In the genomic region with DNA sequence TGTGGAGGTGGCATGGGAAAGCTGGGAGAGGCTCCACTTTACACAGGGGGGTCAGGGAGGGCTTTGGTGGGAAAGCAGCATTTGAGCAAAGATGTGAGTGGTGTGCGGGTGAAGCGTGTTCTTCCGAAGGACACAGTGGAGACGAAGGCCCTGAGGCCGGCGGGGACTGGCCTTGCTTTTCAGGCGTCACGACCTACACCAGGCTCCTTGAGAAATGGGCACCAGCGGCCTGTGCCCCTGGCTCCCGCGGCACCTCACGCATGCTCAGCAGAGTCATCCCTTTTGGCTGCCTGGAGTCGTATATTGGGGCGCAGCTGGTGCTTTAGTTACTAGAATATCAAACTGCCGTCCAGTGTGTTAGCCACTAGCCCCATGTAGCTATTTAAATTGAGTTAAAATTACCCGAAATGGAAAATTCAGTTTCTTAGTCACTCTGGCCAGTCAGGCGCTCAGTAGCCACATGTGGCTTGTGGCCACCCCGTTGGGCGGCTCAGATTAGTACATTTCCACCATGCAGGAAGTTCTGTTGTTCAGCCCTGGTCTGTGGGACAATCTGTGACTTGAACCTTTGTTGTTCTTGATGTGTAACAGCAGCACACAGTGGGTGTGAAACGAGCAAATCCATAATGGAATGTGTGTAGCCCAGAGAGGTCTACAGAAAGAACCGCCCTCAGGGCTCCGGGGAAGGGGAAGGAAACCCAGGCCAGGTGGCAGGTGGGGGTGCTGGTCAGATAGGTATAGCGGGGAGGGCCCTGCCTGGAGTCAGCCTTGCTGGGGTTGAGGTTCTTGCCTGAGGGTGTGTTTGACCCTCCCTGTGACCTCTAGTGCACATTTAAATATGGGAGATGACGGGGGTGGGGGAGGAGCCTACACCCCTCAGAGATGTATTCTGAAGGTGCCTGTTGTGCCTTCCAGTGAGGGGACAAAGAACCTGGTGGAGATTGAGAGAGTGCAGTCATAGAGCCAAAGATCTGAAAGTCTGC, we compare ENCODE assay signal across 10 cellular contexts. TPM values are rescaled to one million over a fixed set of nuclear protein-coding genes. Genes with fewer than 3 reads are reported as not detected.
A peak's percentile ranks its signal among the peaks of the same experiment; 100 is the strongest.
DNase-seq lines count a peak whose midpoint lies in the region; ATAC-seq and TF ChIP-seq lines count a peak whose summit lies in the region.
"Had no signal": no experiment of that assay in that cellular context is flagged by ENCODE, and none has a peak within 500 bp of the region (broad histone marks: within the 10 kb centered on the region; RNA-seq: fewer than 3 reads in every experiment).

No MANE protein-coding gene starts in this region.

- peak; percentile 72 for DNase-seq in NK-92 treated with Interleukin-12 subunit alpha and Interleukin-12 subunit beta, amount 100 ng/mL, for 24 hours (lab: John Stamatoyannopoulos, UW)
- no peak for DNase-seq in NK-92 (lab: John Stamatoyannopoulos, UW; ENCODE audit: unreplicated experiment)
- peak; percentile 50 for DNase-seq in KBM-7
- peak; percentile 15 for DNase-seq in astrocyte of the hippocampus (ENCODE audit: low read depth, low spot score)
- DNase-seq in spleen: no peak
- no peak for DNase-seq in gastrocnemius medialis
- DNase-seq in WERI-Rb-1: no peak

- H3K27me3 ChIP-seq in spleen (replicated peaks in 1 of 7) (no peaks in the 10 kb centered on the region), gastrocnemius medialis (no peaks in the 10 kb centered on the region), WERI-Rb-1 (ENCODE audit: insufficient read depth, low read depth, severe bottlenecking) (no peaks in the 10 kb centered on the region)
- H3K27me3 ChIP-seq: SJSA1 had no signal

- H3K27ac ChIP-seq in spleen (peak overlapping the region; percentile 29 to 94 (median 82)), gastrocnemius medialis (no peak overlapping the region), WERI-Rb-1 (no peak overlapping the region)
- H3K27ac ChIP-seq: 22Rv1, SJSA1 had no signal

- TF ChIP-seq CTCF in spleen (IDR thresholded peaks at IDR 0.05 in 8 of 11, conservative IDR thresholded peaks at IDR 0.05 in 3 of 11): no peak
- TF ChIP-seq CTCF in gastrocnemius medialis (IDR thresholded peaks at IDR 0.05 in 4 of 5, conservative IDR thresholded peaks at IDR 0.05 in 1 of 5): no peak
- no peak for TF ChIP-seq CTCF in WERI-Rb-1 (IDR thresholded peaks at IDR 0.05; ENCODE audit: low read depth, low read length)

- H3K36me3 ChIP-seq in spleen (peaks cover 0 to 11% (median 0%) of the 10 kb centered on the region in 6 donors), gastrocnemius medialis (no peaks in the 10 kb centered on the region), WERI-Rb-1 (no peaks in the 10 kb centered on the region)
- H3K36me3 ChIP-seq: SJSA1 had no signal

- H3K9me3 ChIP-seq in spleen (no peaks in the 10 kb centered on the region), gastrocnemius medialis (no peaks in the 10 kb centered on the region), WERI-Rb-1 (ENCODE audit: severe bottlenecking) (no peaks in the 10 kb centered on the region)
- H3K9me3 ChIP-seq: SJSA1 had no signal

- in situ Hi-C loops in KBM-7 (cut with MboI; ENCODE audit: low pct_unique_long_range_greater_than_20kb, low sequenced_read_pairs) (no loop called here), gastrocnemius medialis (cut with MboI; ENCODE audit: low sequenced_read_pairs in 4 of 4) (no loop called here)

- ATAC-seq in gastrocnemius medialis (no peak), HG03457 (IDR thresholded peaks at IDR 0.05; ENCODE audit: unreplicated experiment) (no peak)

- H3K4me1 ChIP-seq in spleen (peaks cover 68 to 100% (median 86%) of the 10 kb centered on the region in 6 donors), gastrocnemius medialis (peaks cover 0 to 14% of the 10 kb centered on the region in 2 donors)

- intact Hi-C loops in spleen (cut with DNase I; ENCODE audit: low total_unique reads): no loop called here
- intact Hi-C loops in gastrocnemius medialis (cut with DNase I; ENCODE audit: low total_unique reads): no loop called here

- H3K4me3 ChIP-seq in spleen: peak overlapping the region in 1 of 8 donors; percentile 1
- no peak overlapping the region for H3K4me3 ChIP-seq in gastrocnemius medialis
- H3K4me3 ChIP-seq in WERI-Rb-1 (ENCODE audit: low read depth, low read length): no peak overlapping the region
- H3K4me3 ChIP-seq: SJSA1 had no signal

- WGBS in spleen, 5 donors: 46 to 71% (median 63%) methylated on average over 24 of the region's 24 CpGs

- no peak for TF ChIP-seq POLR2A in spleen (IDR thresholded peaks at IDR 0.05)
- TF ChIP-seq POLR2A in gastrocnemius medialis (IDR thresholded peaks at IDR 0.05): no peak

RNA-seq across cellular contexts. Expression of a gene that starts 30.4 kb away (rescaled TPM):
- total RNA-seq in spleen: 100 to 1,000 TPM in 1 of 7 donors, 10 to 100 TPM in 6; 45.7 to 114 (median 79.2) TPM
- polyA plus RNA-seq in spleen: 10 to 100 TPM; 13.7 to 24.0 (median 18.2) TPM
- total RNA-seq in gastrocnemius medialis: 10 to 100 TPM; 36.0 to 56.2 (median 41.4) TPM

Comparison
In these comparisons a context has a peak if more than half of its experiments do, and no peak if none do; other contexts are left out.
1. DNase-seq: peak in NK-92 treated with Interleukin-12 subunit alpha and Interleukin-12 subunit beta, amount 100 ng/mL, for 24 hours (single experiment), KBM-7 (single experiment) and astrocyte of the hippocampus (single experiment); none in NK-92 (single experiment), spleen (single experiment), gastrocnemius medialis (0 of 2) and WERI-Rb-1 (single experiment).
2. H3K27ac ChIP-seq: peak in spleen (8 of 8); none in gastrocnemius medialis (0 of 4) and WERI-Rb-1 (single experiment).